1 cellular context compared by ENCODE assay signal in the genomic region with DNA sequence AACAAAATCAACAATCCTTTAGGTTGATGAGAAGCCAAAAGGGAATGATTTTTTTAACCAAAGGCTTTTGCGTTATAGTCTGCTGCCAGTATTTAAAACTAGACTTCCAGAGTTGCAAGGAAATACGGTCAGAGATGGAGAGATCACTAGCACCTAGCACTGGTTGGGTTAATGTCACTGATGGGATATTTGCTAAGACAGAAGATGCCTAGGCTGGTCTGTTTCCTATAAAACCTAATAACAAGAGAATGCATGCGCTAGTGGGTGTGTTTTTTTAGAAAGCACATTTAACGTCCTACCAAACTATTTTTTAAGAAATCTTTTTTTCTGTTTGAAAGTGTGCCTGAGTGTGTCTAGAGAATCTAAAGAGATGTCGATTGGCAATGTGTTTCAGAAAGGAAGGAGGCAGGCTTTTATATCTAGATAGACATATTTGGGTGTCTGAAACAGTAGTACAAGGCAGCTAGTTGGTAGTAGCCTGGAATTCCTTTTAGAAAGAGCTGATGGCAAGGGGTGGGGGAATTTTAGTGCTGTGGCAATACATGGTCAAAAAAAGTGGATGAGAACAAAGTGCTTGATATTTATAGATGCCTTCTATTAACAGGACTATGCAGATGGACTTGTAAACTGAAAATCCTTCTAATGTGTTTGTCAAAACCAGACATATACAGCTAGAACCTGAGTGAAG.
TF ChIP-seq lines count a peak whose summit lies in the region.

No MANE protein-coding gene starts in this region.

TF ChIP-seq in SK-N-SH, 30 proteins besides CTCF, POLR2A, EP300 and RAD21 (continued from another document):
- TF ChIP-seq NFIC (IDR thresholded peaks at IDR 0.05; ENCODE audit: borderline replicate concordance), result no peak
- TF ChIP-seq MXI1 (IDR thresholded peaks at IDR 0.05; ENCODE audit: low read depth, low read length), result no peak
- no peak; the same call in 1 of the 2 replicates for TF ChIP-seq POLR2AphosphoS5 (IDR thresholded peaks at IDR 0.05; ENCODE audit: low read depth, low read length)
